Comparison of ENCODE assay signal across 9 cellular contexts in genomic region chr15:43872416-43873020, GRCh38. TPM values are rescaled to one million over a fixed set of nuclear protein-coding genes. Genes with fewer than 3 reads are reported as not detected.
DNase-seq lines count a peak whose midpoint lies in the region; ATAC-seq and TF ChIP-seq lines count a peak whose summit lies in the region.
"Had no signal": no experiment of that assay in that cellular context is flagged by ENCODE, and none has a peak within 500 bp of the region (broad histone marks: within the 10 kb centered on the region; RNA-seq: fewer than 3 reads in every experiment).

No MANE protein-coding gene starts in this region.

- H3K4me1 ChIP-seq in body of pancreas, result no peaks in the 10 kb centered on the region

- no peaks in the 10 kb centered on the region for H3K27me3 ChIP-seq in body of pancreas

- intact Hi-C loops in body of pancreas (cut with DNase I), result loop anchor here (10.0 kb wide), 1 partner anchor 192 kb away; no protein-coding TSS in a partner anchor

- 53 to 56% methylated on average over 5 to 6 of the region's 6 CpGs for WGBS in body of pancreas, 2 donors

- no peak overlapping the region for H3K4me3 ChIP-seq in AG10803 (ENCODE audit: low read length)
- no peak overlapping the region for H3K4me3 ChIP-seq in body of pancreas

- peak; percentile 45 for ATAC-seq in body of pancreas
- ATAC-seq in GM18909 (IDR thresholded peaks at IDR 0.05; ENCODE audit: poor library complexity, unreplicated experiment), result no peak
- no peak for ATAC-seq in HG02970 (IDR thresholded peaks at IDR 0.05; ENCODE audit: low FRiP score, unreplicated experiment)
- ATAC-seq: T-cell had no signal

- DNase-seq in AG10803 (ENCODE audit: low read depth) (peak; percentile 83), GM04504 (ENCODE audit: low read depth) (peak; percentile 46), NCI-H2227 (lab: John Stamatoyannopoulos, UW; ENCODE audit: unreplicated experiment) (peak; percentile 71), body of pancreas (peak; percentile 47 to 72 (median 58)), inferior parietal cortex (ENCODE audit: extremely low spot score) (peak; percentile 89)

- H3K36me3 ChIP-seq in body of pancreas (replicated peaks in 1 of 2; ENCODE audit: insufficient read depth in 1 of 2, low read depth in 2 of 2), result no peaks in the 10 kb centered on the region

- H3K9me3 ChIP-seq in body of pancreas, result no peaks in the 10 kb centered on the region

- no peak for TF ChIP-seq POLR2A in body of pancreas (IDR thresholded peaks at IDR 0.05)

- no peak overlapping the region for H3K27ac ChIP-seq in body of pancreas
- H3K27ac ChIP-seq in temporal lobe (ENCODE audit: low read depth, low read length), result peak overlapping the region; percentile 2

- peak; percentile 90 for TF ChIP-seq CTCF in AG10803 (conservative IDR thresholded peaks at IDR 0.05; ENCODE audit: low read length)
- TF ChIP-seq CTCF in body of pancreas (IDR thresholded peaks at IDR 0.05), result peak; percentile 7 to 64 (median 44)

RNA-seq across cellular contexts. Expression of gene WDR76, which starts 45.7 kb away (rescaled TPM):
- total RNA-seq in body of pancreas, result 1 to 10 TPM; 6.2 to 6.9 TPM
- total RNA-seq in temporal lobe, result 10.8 TPM

RNA-seq across cellular contexts. Expression of gene MFAP1, which starts 48.0 kb away (rescaled TPM):
- total RNA-seq in body of pancreas (1 to 10 TPM; 1.6 to 9.9 TPM), temporal lobe (17.5 TPM)
